In the genomic region with DNA sequence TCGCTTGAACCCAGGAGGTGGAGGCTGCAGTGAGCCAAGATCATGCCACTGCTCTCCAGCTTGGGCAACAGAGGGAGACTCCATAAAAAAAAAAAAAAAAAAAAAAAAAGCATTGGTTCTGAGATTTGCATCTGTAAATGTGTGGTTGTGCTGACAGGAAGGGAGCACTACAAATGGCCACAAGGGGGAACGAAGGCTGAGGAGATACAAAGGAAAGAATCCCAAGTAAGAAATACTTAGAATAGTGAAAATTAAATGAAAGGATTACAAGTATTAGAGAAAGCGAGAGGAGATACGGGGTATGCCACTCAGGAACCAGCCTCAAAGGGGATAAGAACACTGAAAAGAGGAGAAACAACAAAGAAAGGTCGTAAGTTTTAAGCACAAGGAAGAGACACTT, we compare ENCODE assay signal across 8 cellular contexts.
DNase-seq lines count a peak whose midpoint lies in the region; ATAC-seq and TF ChIP-seq lines count a peak whose summit lies in the region.

No MANE protein-coding gene starts in this region.

- H3K14ac ChIP-seq in H9 (ENCODE audit: insufficient read depth, low read length), result no peak overlapping the region

- H4K91ac ChIP-seq in H9 (ENCODE audit: insufficient read length, low read depth, low read length), result no peak overlapping the region

- no peak overlapping the region for H3K9ac ChIP-seq in H9 (ENCODE audit: extremely low read depth, insufficient read length, low read length)

- H3K4me2 ChIP-seq in H9 (ENCODE audit: insufficient read depth, insufficient read length, low read length), result no peak overlapping the region

- H3K9me3 ChIP-seq in H9 (ENCODE audit: control insufficient read depth, low read depth, low read length), result no peaks in the 10 kb centered on the region

- H3K4me1 Mint-ChIP-seq in H9, result peaks cover 20% of the 10 kb centered on the region in 2 experiments
- H3K4me1 Mint-ChIP-seq in activated T-cell treated with anti-CD3 and anti-CD28 coated beads, Interleukin-2, amount 50 U/mL, for 24 hours (ENCODE audit: low read depth), result peaks cover 48% of the 10 kb centered on the region

- H3K27me3 Mint-ChIP-seq in H9 (ENCODE audit: low read depth), result no peaks in the 10 kb centered on the region
- no peaks in the 10 kb centered on the region for H3K27me3 Mint-ChIP-seq in activated T-cell treated with anti-CD3 and anti-CD28 coated beads, Interleukin-2, amount 50 U/mL, for 24 hours

- ATAC-seq in HG03196 (IDR thresholded peaks at IDR 0.05; ENCODE audit: unreplicated experiment), result no peak

- H3K79me2 ChIP-seq in H9 (ENCODE audit: insufficient read depth, low read length), result no peaks in the 10 kb centered on the region

- no peak overlapping the region for H3K56ac ChIP-seq in H9 (ENCODE audit: insufficient read length, low read depth, low read length)

- H4K20me1 ChIP-seq in H9 (ENCODE audit: control insufficient read depth, insufficient read depth, insufficient read length), result no peaks in the 10 kb centered on the region

- no peak overlapping the region for H3T11ph ChIP-seq in H9 (ENCODE audit: low read length)

- no peak overlapping the region for H2BK12ac ChIP-seq in H9 (ENCODE audit: insufficient read length, low read depth, low read length)

- no peak overlapping the region for H3K4ac ChIP-seq in H9 (ENCODE audit: low read depth, low read length)

- peaks cover 4% of the 10 kb centered on the region; the same call in 1 of the 2 replicates for H3K4me1 ChIP-seq in H9 (ENCODE audit: insufficient read depth, low read length)

- DNase-seq in GM03348 (ENCODE audit: low spot score), result peak; percentile 35
- peak; percentile 64 for DNase-seq in H9
- peak; percentile 80 for DNase-seq in SK-MEL-5 (ENCODE audit: low read depth, low spot score)
- DNase-seq in iPS-NIHi7 (ENCODE audit: extremely low spot score), result peak; percentile 49
- DNase-seq in ecto neural progenitor cell (ENCODE audit: low spot score), result no peak
- DNase-seq in activated T-cell treated with anti-CD3 and anti-CD28 coated beads, Interleukin-2, amount 50 U/mL, for 24 hours, result no peak
- no peak for DNase-seq in putamen (ENCODE audit: low spot score)

- no peaks in the 10 kb centered on the region for H3K79me1 ChIP-seq in H9 (ENCODE audit: insufficient read depth, low read depth, low read length, poor library complexity, severe bottlenecking)

- H2BK120ac ChIP-seq in H9 (ENCODE audit: low read depth, low read length, poor library complexity, severe bottlenecking), result no peak overlapping the region

- peak overlapping the region; percentile 68 for H2AFZ ChIP-seq in H9 (ENCODE audit: low read length)

- no peak overlapping the region for H2BK5ac ChIP-seq in H9 (ENCODE audit: insufficient read length, low read length)

- no peak overlapping the region for H2AK5ac ChIP-seq in H9 (ENCODE audit: insufficient read length, low read length)

- H4K5ac ChIP-seq in H9 (ENCODE audit: insufficient read length, low read depth, low read length), result no peak overlapping the region

- no peak overlapping the region for H3K27ac ChIP-seq in H9 (ENCODE audit: insufficient read length, low read depth, low read length)

- no peak overlapping the region for H3K23ac ChIP-seq in H9 (ENCODE audit: insufficient read length, low read depth, low read length)

- H3K27ac Mint-ChIP-seq in H9, result peak overlapping the region; percentile 88 to 90 (median 89); a peak in 6 of 7 replicates
- H3K27ac Mint-ChIP-seq in activated T-cell treated with anti-CD3 and anti-CD28 coated beads, Interleukin-2, amount 50 U/mL, for 24 hours, result no peak overlapping the region

- no peaks in the 10 kb centered on the region for H3K27me3 ChIP-seq in H9 (ENCODE audit: insufficient read depth, low read length)

- H3K36me3 Mint-ChIP-seq in H9 (ENCODE audit: insufficient read depth in 1 of 3, low read depth in 3 of 3), result peaks cover 0 to 4% (median 2%) of the 10 kb centered on the region in 3 experiments; a peak in 2 of 7 replicates
- H3K36me3 Mint-ChIP-seq in activated T-cell treated with anti-CD3 and anti-CD28 coated beads, Interleukin-2, amount 50 U/mL, for 24 hours (ENCODE audit: low read depth), result peaks cover 30% of the 10 kb centered on the region

- no peaks in the 10 kb centered on the region for H3K9me3 Mint-ChIP-seq in H9
- H3K9me3 Mint-ChIP-seq in activated T-cell treated with anti-CD3 and anti-CD28 coated beads, Interleukin-2, amount 50 U/mL, for 24 hours, result no peaks in the 10 kb centered on the region

- no peak overlapping the region for H2BK20ac ChIP-seq in H9 (ENCODE audit: low read depth, low read length, poor library complexity, severe bottlenecking)

- peak; percentile 70 for TF ChIP-seq CTCF in H9 (conservative IDR thresholded peaks at IDR 0.05)

- WGBS in H9 (ENCODE audit: extremely low coverage, insufficient read length, low lambda C conversion rate), result no CpG with 5 or more reads among the region's 5 CpGs

- H4K8ac ChIP-seq in H9 (replicated peaks; ENCODE audit: insufficient read length, low read depth, low read length), result no peak overlapping the region

- in situ Hi-C loops in SK-MEL-5 (cut with HindIII; ENCODE audit: low pct_unique_long_range_greater_than_20kb, low sequenced_read_pairs), result no loop called here

- no peak overlapping the region for H3K18ac ChIP-seq in H9 (ENCODE audit: insufficient read length, low read depth, low read length)

- no peak overlapping the region for H3K4me3 Mint-ChIP-seq in H9
- H3K4me3 Mint-ChIP-seq in activated T-cell treated with anti-CD3 and anti-CD28 coated beads, Interleukin-2, amount 50 U/mL, for 24 hours, result no peak overlapping the region

- H3K23me2 ChIP-seq in H9 (ENCODE audit: insufficient read length, low read depth, low read length, poor library complexity, severe bottlenecking), result no peaks in the 10 kb centered on the region

- H2BK15ac ChIP-seq in H9 (ENCODE audit: low read depth, low read length), result no peak overlapping the region

Comparison
In these comparisons a context has a peak if more than half of its experiments do, and no peak if none do; other contexts are left out.
1. DNase-seq: peak in GM03348 (single experiment), H9 (single experiment), SK-MEL-5 (single experiment) and iPS-NIHi7 (single experiment); none in ecto neural progenitor cell (single experiment), activated T-cell treated with anti-CD3 and anti-CD28 coated beads, Interleukin-2, amount 50 U/mL, for 24 hours (single experiment) and putamen (single experiment).